16 cellular contexts compared by ENCODE assay signal in genomic region chr20:15155848-15156401, GRCh38.
"Had no signal": no experiment of that assay in that cellular context is flagged by ENCODE, and none has a peak within 500 bp of the region (broad histone marks: within the 10 kb centered on the region; RNA-seq: fewer than 3 reads in every experiment).

No MANE protein-coding gene starts in this region.

- H3K4me3 Mint-ChIP-seq: activated naive CD4-positive, alpha-beta T cell treated with anti-CD3 and anti-CD28 coated beads, Interleukin-2, amount 50 U/mL, for 24 hours; dendritic cell treated with granulocyte-macrophage colony-stimulating factor and Interleukin-4, amounts not matched to agents 40 ng/mL and 50 ng/mL, for 4 days; endodermal cell; nephron progenitor cell had no signal

- H3K4me3 ChIP-seq: body of pancreas, esophagus muscularis mucosa, left ventricle myocardium inferior, psoas muscle, stomach had no signal

- ATAC-seq: body of pancreas, psoas muscle had no signal

- H3K4me1 Mint-ChIP-seq: activated naive CD4-positive, alpha-beta T cell treated with anti-CD3 and anti-CD28 coated beads, Interleukin-2, amount 50 U/mL, for 24 hours; nephron progenitor cell had no signal

- H3K9me3 ChIP-seq: body of pancreas, esophagus muscularis mucosa, psoas muscle, stomach had no signal

- H3K27me3 ChIP-seq: body of pancreas, esophagus muscularis mucosa, stomach had no signal

- FAIRE-seq: urothelium cell line had no signal

- H3K36me3 Mint-ChIP-seq: activated naive CD4-positive, alpha-beta T cell treated with anti-CD3 and anti-CD28 coated beads, Interleukin-2, amount 50 U/mL, for 24 hours had no signal

- H3K27ac Mint-ChIP-seq: activated naive CD4-positive, alpha-beta T cell treated with anti-CD3 and anti-CD28 coated beads, Interleukin-2, amount 50 U/mL, for 24 hours; dendritic cell treated with granulocyte-macrophage colony-stimulating factor and Interleukin-4, amounts not matched to agents 40 ng/mL and 50 ng/mL, for 4 days; endodermal cell; nephron progenitor cell had no signal

- H3K27me3 Mint-ChIP-seq: activated naive CD4-positive, alpha-beta T cell treated with anti-CD3 and anti-CD28 coated beads, Interleukin-2, amount 50 U/mL, for 24 hours; dendritic cell treated with granulocyte-macrophage colony-stimulating factor and Interleukin-4, amounts not matched to agents 40 ng/mL and 50 ng/mL, for 4 days had no signal

- DNase-seq: activated T-cell treated with anti-CD3 and anti-CD28 coated beads for 4 hours; amniotic stem cell; body of pancreas; cerebellar nuclear complex; endodermal cell; left ventricle myocardium inferior; mesenchymal stem cell; nephron progenitor cell; psoas muscle; stimulated activated CD4-positive, alpha-beta T cell treated with anti-CD3 and anti-CD28 coated beads, Interleukin-2, amount 100 ng/mL, for 48 hours; stomach had no signal

- H3K9me3 Mint-ChIP-seq: activated naive CD4-positive, alpha-beta T cell treated with anti-CD3 and anti-CD28 coated beads, Interleukin-2, amount 50 U/mL, for 24 hours; dendritic cell treated with granulocyte-macrophage colony-stimulating factor and Interleukin-4, amounts not matched to agents 40 ng/mL and 50 ng/mL, for 4 days had no signal

- H3K36me3 ChIP-seq: esophagus muscularis mucosa, left ventricle myocardium inferior, stomach had no signal

- H3K27ac ChIP-seq: body of pancreas, esophagus muscularis mucosa, left ventricle myocardium inferior, psoas muscle, stomach, VCaP had no signal

- H3K4me1 ChIP-seq: esophagus muscularis mucosa, left ventricle myocardium inferior, psoas muscle, stomach had no signal
